In genomic region chr10:119120413-119120867, GRCh38 we compare ENCODE assay signal across 8 cellular contexts. TPM values are rescaled to one million over a fixed set of nuclear protein-coding genes. Genes with fewer than 3 reads are reported as not detected.
DNase-seq lines count a peak whose midpoint lies in the region; ATAC-seq, FAIRE-seq and TF ChIP-seq lines count a peak whose summit lies in the region.

No MANE protein-coding gene starts in this region.

- TF ChIP-seq RAD21 in HepG2 (CRISPR knock-in tag; IDR thresholded peaks at IDR 0.05), result no peak

- POLR2A ChIA-PET in HepG2 (lab: Yijun Ruan, JAX), result interaction anchor here (0.8 to 6.4 kb wide), 14 partner anchors 9 to 133 kb away, joined by 3 to 40 read pairs (median 4); partner anchors contain the start of genes DENND10, EIF3A and SFXN4
- POLR2A ChIA-PET in PC-9 (lab: Charles Lee; ENCODE audit: unreplicated experiment), result no interaction called here

- no peak for TF ChIP-seq POLR2A in HepG2 (IDR thresholded peaks at IDR 0.05; ENCODE audit: insufficient read depth in 1 of 2, low read depth in 2 of 2, low read length in 2 of 2)

- FAIRE-seq in HepG2 (lab: Jason Lieb, UNC), result peak; percentile 98

- H3K4me1 ChIP-seq in HepG2 (ENCODE audit: insufficient read depth, low read length) (peaks cover 58% of the 10 kb centered on the region), PC-9 (replicated peaks; ENCODE audit: insufficient read depth) (no peaks in the 10 kb centered on the region)

- intact Hi-C loops in HepG2 (cut with micrococcal nuclease; ENCODE audit: unreplicated experiment) (loop anchor here (2.0 to 5.0 kb wide), 3 partner anchors 40 to 88 kb away; partner anchors contain the start of genes EIF3A and PRDX3), PC-9 (cut with micrococcal nuclease; ENCODE audit: unreplicated experiment) (no loop called here)

- no peaks in the 10 kb centered on the region for H4K20me1 ChIP-seq in HepG2 (ENCODE audit: insufficient read depth, low read length)
- H4K20me1 ChIP-seq in PC-9 (ENCODE audit: insufficient read depth), result no peaks in the 10 kb centered on the region

- H3K9me3 ChIP-seq in HepG2 (ENCODE audit: low read length), result no peaks in the 10 kb centered on the region
- H3K9me3 ChIP-seq in PC-9 (ENCODE audit: insufficient read depth, low read depth), result no peaks in the 10 kb centered on the region

- peak; percentile 93 for ATAC-seq in GM18861 (IDR thresholded peaks at IDR 0.05; ENCODE audit: unreplicated experiment)
- peak; percentile 81 for ATAC-seq in HG02588 (IDR thresholded peaks at IDR 0.05; ENCODE audit: unreplicated experiment)
- peak; percentile 93 for ATAC-seq in HepG2

- WGBS in HepG2 (ENCODE audit: low lambda C conversion rate), result 3% methylated on average over 4 of the region's 4 CpGs

- DNase-seq in NAMALWA (ENCODE audit: low spot score) (peak; percentile 35), HepG2 (ENCODE audit: low spot score) (peak; percentile 96), NCI-H1436 (lab: John Stamatoyannopoulos, UW) (no peak), PC-9 (no peak), NCI-H2196 treated with DMSO at 0.1 percent for 48 hours (lab: John Stamatoyannopoulos, UW; ENCODE audit: unreplicated experiment) (no peak), NCI-H1694 (lab: John Stamatoyannopoulos, UW) (no peak)

- in situ Hi-C loops in HepG2 (cut with HindIII; ENCODE audit: extremely low pct_ligation_motif_present, low pct_unique_long_range_greater_than_20kb), result no loop called here

- H3K4me3 ChIP-seq in HepG2 (replicated peaks in 1 of 3; ENCODE audit: insufficient read depth in 1 of 3, low read depth in 2 of 3, low read length in 3 of 3) (no peak overlapping the region; a peak in 1 of 6 replicates), PC-9 (no peak overlapping the region)

- H3K4me2 ChIP-seq in HepG2 (ENCODE audit: low read depth, low read length), result peak overlapping the region; percentile 46
- no peak overlapping the region for H3K4me2 ChIP-seq in PC-9

- H3K27ac ChIP-seq in HepG2 (ENCODE audit: extremely low read length, insufficient read depth, low read length), result peak overlapping the region; percentile 95
- no peak overlapping the region for H3K27ac ChIP-seq in PC-9

- H2AFZ ChIP-seq in HepG2 (ENCODE audit: low read length) (no peak overlapping the region), PC-9 (no peak overlapping the region)

- H3F3A ChIP-seq in PC-9 (ENCODE audit: insufficient read depth, low read depth), result no peaks in the 10 kb centered on the region

- no TSS peak for BruUV-seq in HepG2 (replicated peaks; lab: Mats Ljungman, UMichigan)
- no TSS peak for BruUV-seq in PC-9 (replicated peaks; lab: Mats Ljungman, UMichigan)

- peak; percentile 20 to 93; a peak in 3 of 4 replicates for TF ChIP-seq EP300 in HepG2 (IDR thresholded peaks at IDR 0.05; ENCODE audit: low read depth in 2 of 2, low read length in 2 of 2)
- peak; percentile 84 for TF ChIP-seq EP300 in HepG2 (CRISPR knock-in tag; IDR thresholded peaks at IDR 0.05; ENCODE audit: borderline replicate concordance)

- CTCF ChIA-PET in HepG2 (lab: Yijun Ruan, JAX; ENCODE audit: low intra/inter-chr PET ratio, low total read pairs) (no interaction called here), PC-9 (lab: Charles Lee) (no interaction called here)

- H3K79me2 ChIP-seq in HepG2 (ENCODE audit: insufficient read depth, low read length) (no peaks in the 10 kb centered on the region), PC-9 (ENCODE audit: low read depth) (no peaks in the 10 kb centered on the region)

- peak overlapping the region; percentile 65 for H3K9ac ChIP-seq in HepG2 (ENCODE audit: insufficient read depth, low read depth, low read length)

- H3K27me3 ChIP-seq in HepG2 (ENCODE audit: control insufficient read depth in 1 of 2, insufficient read depth in 2 of 2, low read length in 2 of 2) (no peaks in the 10 kb centered on the region), PC-9 (ENCODE audit: insufficient read depth, low read depth) (no peaks in the 10 kb centered on the region)

- H3K9me2 ChIP-seq in PC-9 (ENCODE audit: insufficient read depth), result no peaks in the 10 kb centered on the region

- TF ChIP-seq CTCF in HepG2 (CRISPR knock-in tag; IDR thresholded peaks at IDR 0.05), result no peak
- no peak for TF ChIP-seq CTCF in PC-9 (conservative IDR thresholded peaks at IDR 0.05)

- H3K36me3 ChIP-seq in HepG2 (replicated peaks in 1 of 2; ENCODE audit: control insufficient read depth in 1 of 2, insufficient read depth in 2 of 2, low read length in 2 of 2), result peaks cover 7 to 30% of the 10 kb centered on the region in 2 experiments
- no peaks in the 10 kb centered on the region for H3K36me3 ChIP-seq in PC-9 (ENCODE audit: low read depth)

RNA-seq across cellular contexts. Expression of gene DENND10, which starts 16.5 kb away (rescaled TPM):
- total RNA-seq in HepG2 (2016; rRNA removed; fragmentation: Illumina TruSeq; extraction: Trizol), result 43.7 and 55.1 TPM in 2 replicates
- 60.9 and 63.9 TPM in 2 replicates for total RNA-seq in HepG2 (2016; cell fraction: cytosol; rRNA removed; fragmentation: Illumina TruSeq; extraction: Trizol; ENCODE audit: low read depth)
- 41.2 and 59.1 TPM in 2 replicates for total RNA-seq in HepG2 (2016; cell fraction: insoluble cytoplasmic fraction; rRNA removed; fragmentation: Illumina TruSeq; extraction: Trizol)
- 60.7 and 62.3 TPM in 2 replicates for total RNA-seq in HepG2 (2016; cell fraction: membrane; rRNA removed; fragmentation: Illumina TruSeq; extraction: Trizol)
- 30.6 and 33.8 TPM in 2 replicates for total RNA-seq in HepG2 (2016; cell fraction: nucleus; rRNA removed; fragmentation: Illumina TruSeq; extraction: Trizol)
- polyA plus RNA-seq in HepG2 (2011; rRNA removed), result 75.9 and 78.8 TPM in 2 replicates
- 55.4 and 68.0 TPM in 2 replicates for polyA plus RNA-seq in HepG2 (2011; cell fraction: cytosol; rRNA removed)
- 53.4 and 62.1 TPM in 2 replicates for polyA plus RNA-seq in HepG2 (2011; cell fraction: nucleus; rRNA removed)
- polyA plus RNA-seq in HepG2 (2012), result 48.6 and 60.7 TPM in 2 replicates
- 54.2 and 68.0 TPM in 2 replicates for polyA plus RNA-seq in HepG2 (2016; cell fraction: cytosol; fragmentation: Illumina TruSeq; extraction: Trizol; ENCODE audit: low read depth)
- polyA plus RNA-seq in HepG2 (2016; cell fraction: insoluble cytoplasmic fraction; fragmentation: Illumina TruSeq; extraction: Trizol; ENCODE audit: low read depth), result 52.2 and 53.2 TPM in 2 replicates
- 44.9 and 45.7 TPM in 2 replicates for polyA plus RNA-seq in HepG2 (2016; cell fraction: membrane; fragmentation: Illumina TruSeq; extraction: Trizol; ENCODE audit: low read depth)
- 34.1 and 37.6 TPM in 2 replicates for polyA plus RNA-seq in HepG2 (2016; cell fraction: nucleus; fragmentation: Illumina TruSeq; extraction: Trizol; ENCODE audit: insufficient read depth, low read depth)
- 36.0 and 110 TPM in 2 replicates for polyA minus RNA-seq in HepG2 (2011; rRNA and poly(A)+ RNA removed; ENCODE audit: low replicate concordance)
- polyA minus RNA-seq in HepG2 (2011; cell fraction: cytosol; rRNA and poly(A)+ RNA removed), result 38.8 and 41.4 TPM in 2 replicates
- polyA minus RNA-seq in HepG2 (2011; cell fraction: nucleus; rRNA and poly(A)+ RNA removed), result 53.0 and 61.8 TPM in 2 replicates
- total RNA-seq in PC-9 (2021), result 30.1 and 31.8 TPM in 2 replicates

RNA-seq across cellular contexts. Expression of gene EIF3A, which starts 39.8 kb away (rescaled TPM):
- total RNA-seq in HepG2 (2016; rRNA removed; fragmentation: Illumina TruSeq; extraction: Trizol) (117 and 168 TPM in 2 replicates), PC-9 (2021) (85.5 and 102 TPM in 2 replicates)
- total RNA-seq in HepG2 (2016; cell fraction: cytosol; rRNA removed; fragmentation: Illumina TruSeq; extraction: Trizol; ENCODE audit: low read depth), result 7.3 and 9.3 TPM in 2 replicates
- 115 and 148 TPM in 2 replicates for total RNA-seq in HepG2 (2016; cell fraction: insoluble cytoplasmic fraction; rRNA removed; fragmentation: Illumina TruSeq; extraction: Trizol)
- total RNA-seq in HepG2 (2016; cell fraction: membrane; rRNA removed; fragmentation: Illumina TruSeq; extraction: Trizol), result 23.1 and 23.6 TPM in 2 replicates
- total RNA-seq in HepG2 (2016; cell fraction: nucleus; rRNA removed; fragmentation: Illumina TruSeq; extraction: Trizol), result 102 and 106 TPM in 2 replicates
- polyA plus RNA-seq in HepG2 (2011; rRNA removed), result 25.6 and 28.3 TPM in 2 replicates
- polyA plus RNA-seq in HepG2 (2011; cell fraction: cytosol; rRNA removed), result 15.4 and 25.4 TPM in 2 replicates
- polyA plus RNA-seq in HepG2 (2011; cell fraction: nucleus; rRNA removed), result 26.1 and 34.0 TPM in 2 replicates
- polyA plus RNA-seq in HepG2 (2012), result 86.7 and 95.1 TPM in 2 replicates
- 2.7 and 3.3 TPM in 2 replicates for polyA plus RNA-seq in HepG2 (2016; cell fraction: cytosol; fragmentation: Illumina TruSeq; extraction: Trizol; ENCODE audit: low read depth)
- 125 and 133 TPM in 2 replicates for polyA plus RNA-seq in HepG2 (2016; cell fraction: insoluble cytoplasmic fraction; fragmentation: Illumina TruSeq; extraction: Trizol; ENCODE audit: low read depth)
- 6.3 and 7.4 TPM in 2 replicates for polyA plus RNA-seq in HepG2 (2016; cell fraction: membrane; fragmentation: Illumina TruSeq; extraction: Trizol; ENCODE audit: low read depth)
- 107 and 120 TPM in 2 replicates for polyA plus RNA-seq in HepG2 (2016; cell fraction: nucleus; fragmentation: Illumina TruSeq; extraction: Trizol; ENCODE audit: insufficient read depth, low read depth)
- 42.9 and 64.9 TPM in 2 replicates for polyA minus RNA-seq in HepG2 (2011; rRNA and poly(A)+ RNA removed; ENCODE audit: low replicate concordance)
- polyA minus RNA-seq in HepG2 (2011; cell fraction: cytosol; rRNA and poly(A)+ RNA removed), result 60.5 and 73.1 TPM in 2 replicates
- polyA minus RNA-seq in HepG2 (2011; cell fraction: nucleus; rRNA and poly(A)+ RNA removed), result 107 and 117 TPM in 2 replicates

RNA-seq across cellular contexts. Expression of gene SFXN4, which starts 45.1 kb away (rescaled TPM):
- total RNA-seq in HepG2 (2016; rRNA removed; fragmentation: Illumina TruSeq; extraction: Trizol) (47.4 and 64.9 TPM in 2 replicates), PC-9 (2021) (15.4 and 18.3 TPM in 2 replicates)
- total RNA-seq in HepG2 (2016; cell fraction: cytosol; rRNA removed; fragmentation: Illumina TruSeq; extraction: Trizol; ENCODE audit: low read depth), result 71.2 and 73.7 TPM in 2 replicates
- total RNA-seq in HepG2 (2016; cell fraction: insoluble cytoplasmic fraction; rRNA removed; fragmentation: Illumina TruSeq; extraction: Trizol), result 55.2 and 66.3 TPM in 2 replicates
- 75.6 and 82.1 TPM in 2 replicates for total RNA-seq in HepG2 (2016; cell fraction: membrane; rRNA removed; fragmentation: Illumina TruSeq; extraction: Trizol)
- total RNA-seq in HepG2 (2016; cell fraction: nucleus; rRNA removed; fragmentation: Illumina TruSeq; extraction: Trizol), result 39.7 and 50.2 TPM in 2 replicates
- polyA plus RNA-seq in HepG2 (2011; rRNA removed), result 44.6 and 47.7 TPM in 2 replicates
- 31.1 and 39.7 TPM in 2 replicates for polyA plus RNA-seq in HepG2 (2011; cell fraction: cytosol; rRNA removed)
- polyA plus RNA-seq in HepG2 (2011; cell fraction: nucleus; rRNA removed), result 45.5 and 47.7 TPM in 2 replicates
- 32.0 and 35.6 TPM in 2 replicates for polyA plus RNA-seq in HepG2 (2012)
- polyA plus RNA-seq in HepG2 (2016; cell fraction: cytosol; fragmentation: Illumina TruSeq; extraction: Trizol; ENCODE audit: low read depth), result 63.0 and 72.7 TPM in 2 replicates
- 42.6 and 43.4 TPM in 2 replicates for polyA plus RNA-seq in HepG2 (2016; cell fraction: insoluble cytoplasmic fraction; fragmentation: Illumina TruSeq; extraction: Trizol; ENCODE audit: low read depth)
- polyA plus RNA-seq in HepG2 (2016; cell fraction: membrane; fragmentation: Illumina TruSeq; extraction: Trizol; ENCODE audit: low read depth), result 56.9 and 60.5 TPM in 2 replicates
- 62.6 and 72.4 TPM in 2 replicates for polyA plus RNA-seq in HepG2 (2016; cell fraction: nucleus; fragmentation: Illumina TruSeq; extraction: Trizol; ENCODE audit: insufficient read depth, low read depth)
- 25.6 and 27.5 TPM in 2 replicates for polyA minus RNA-seq in HepG2 (2011; rRNA and poly(A)+ RNA removed; ENCODE audit: low replicate concordance)
- 19.2 and 19.8 TPM in 2 replicates for polyA minus RNA-seq in HepG2 (2011; cell fraction: cytosol; rRNA and poly(A)+ RNA removed)
- polyA minus RNA-seq in HepG2 (2011; cell fraction: nucleus; rRNA and poly(A)+ RNA removed), result 21.6 and 26.9 TPM in 2 replicates

RNA-seq across cellular contexts. Expression of gene PRDX3, which starts 58.2 kb away (rescaled TPM):
- 407 and 643 TPM in 2 replicates for total RNA-seq in HepG2 (2016; rRNA removed; fragmentation: Illumina TruSeq; extraction: Trizol)
- 38.1 and 38.2 TPM in 2 replicates for total RNA-seq in HepG2 (2016; cell fraction: cytosol; rRNA removed; fragmentation: Illumina TruSeq; extraction: Trizol; ENCODE audit: low read depth)
- total RNA-seq in HepG2 (2016; cell fraction: insoluble cytoplasmic fraction; rRNA removed; fragmentation: Illumina TruSeq; extraction: Trizol), result 410 and 682 TPM in 2 replicates
- 107 and 113 TPM in 2 replicates for total RNA-seq in HepG2 (2016; cell fraction: membrane; rRNA removed; fragmentation: Illumina TruSeq; extraction: Trizol)
- 156 and 165 TPM in 2 replicates for total RNA-seq in HepG2 (2016; cell fraction: nucleus; rRNA removed; fragmentation: Illumina TruSeq; extraction: Trizol)
- 422 and 565 TPM in 2 replicates for polyA plus RNA-seq in HepG2 (2011; rRNA removed)
- 232 and 280 TPM in 2 replicates for polyA plus RNA-seq in HepG2 (2011; cell fraction: cytosol; rRNA removed)
- polyA plus RNA-seq in HepG2 (2011; cell fraction: nucleus; rRNA removed), result 67.2 and 84.0 TPM in 2 replicates
- 200 and 294 TPM in 2 replicates for polyA plus RNA-seq in HepG2 (2012)
- 38.1 and 38.3 TPM in 2 replicates for polyA plus RNA-seq in HepG2 (2016; cell fraction: cytosol; fragmentation: Illumina TruSeq; extraction: Trizol; ENCODE audit: low read depth)
- polyA plus RNA-seq in HepG2 (2016; cell fraction: insoluble cytoplasmic fraction; fragmentation: Illumina TruSeq; extraction: Trizol; ENCODE audit: low read depth), result 634 and 704 TPM in 2 replicates
- polyA plus RNA-seq in HepG2 (2016; cell fraction: membrane; fragmentation: Illumina TruSeq; extraction: Trizol; ENCODE audit: low read depth), result 89.6 and 90.4 TPM in 2 replicates
- 227 and 242 TPM in 2 replicates for polyA plus RNA-seq in HepG2 (2016; cell fraction: nucleus; fragmentation: Illumina TruSeq; extraction: Trizol; ENCODE audit: insufficient read depth, low read depth)
- polyA minus RNA-seq in HepG2 (2011; rRNA and poly(A)+ RNA removed; ENCODE audit: low replicate concordance), result 468 and 479 TPM in 2 replicates
- polyA minus RNA-seq in HepG2 (2011; cell fraction: cytosol; rRNA and poly(A)+ RNA removed), result 135 and 138 TPM in 2 replicates
- polyA minus RNA-seq in HepG2 (2011; cell fraction: nucleus; rRNA and poly(A)+ RNA removed), result 69.5 and 85.7 TPM in 2 replicates
- total RNA-seq in PC-9 (2021), result 110 and 144 TPM in 2 replicates

Comparison
In these comparisons a context has a peak if more than half of its experiments do, and no peak if none do; other contexts are left out.
1. DNase-seq: peak in NAMALWA (single experiment) and HepG2 (single experiment); none in NCI-H1436 (single experiment), PC-9 (0 of 2), NCI-H2196 treated with DMSO at 0.1 percent for 48 hours (single experiment) and NCI-H1694 (single experiment).
2. Peak in every context shown above with its lines, with median percentiles within 50 percentile points of each other: ATAC-seq.